In genomic region chr5:96753017-96753397, GRCh38 we compare ENCODE assay signal across 2 cellular contexts.
TF ChIP-seq lines count a peak whose summit lies in the region.

No MANE protein-coding gene starts in this region.

TF ChIP-seq in HEK293, 187 proteins besides CTCF, POLR2A, EP300 and RAD21:
- no peak for TF ChIP-seq ZNF324 (tag by site-specific recombination; IDR thresholded peaks at IDR 0.05)
- TF ChIP-seq ZNF121 (tag by site-specific recombination; IDR thresholded peaks at IDR 0.05) = peak; percentile 97

TF ChIP-seq in K562, 482 proteins besides CTCF, POLR2A, EP300 and RAD21:
- TF ChIP-seq CEBPZ (IDR thresholded peaks at IDR 0.05; ENCODE audit: borderline replicate concordance, low read depth, low read length) (no peak), RBM25 (IDR thresholded peaks at IDR 0.05; ENCODE audit: low read depth, low read length, severe bottlenecking) (peak; percentile 44), ZNF121 (CRISPR knock-in tag; conservative IDR thresholded peaks at IDR 0.05) (peak; percentile 76)
